In genomic region chr3:192364296-192364695, GRCh38 we compare ENCODE assay signal across 19 cellular contexts.
"Had no signal": no experiment of that assay in that cellular context is flagged by ENCODE, and none has a peak within 500 bp of the region (broad histone marks: within the 10 kb centered on the region; RNA-seq: fewer than 3 reads in every experiment).

No MANE protein-coding gene starts in this region.

- H3K9me3 ChIP-seq: esophagus muscularis mucosa, gastrocnemius medialis, heart right ventricle, psoas muscle, right lobe of liver, tibial artery, upper lobe of left lung, uterus had no signal

- H3K27me3 ChIP-seq: esophagus muscularis mucosa, heart right ventricle, right lobe of liver, tibial artery, upper lobe of left lung, uterus had no signal

- FAIRE-seq: islet of Langerhans had no signal

- H3K27ac ChIP-seq: epithelial cell of prostate, esophagus muscularis mucosa, gastrocnemius medialis, heart right ventricle, psoas muscle, right lobe of liver, tibial artery, upper lobe of left lung, uterus had no signal

- H3K4me1 ChIP-seq: gastrocnemius medialis, psoas muscle, right lobe of liver, tibial artery, upper lobe of left lung, uterus had no signal

- H3K36me3 ChIP-seq: esophagus muscularis mucosa, gastrocnemius medialis, right lobe of liver, tibial artery, upper lobe of left lung, uterus had no signal

- H3K4me3 ChIP-seq: esophagus muscularis mucosa, gastrocnemius medialis, heart right ventricle, psoas muscle, right lobe of liver, tibial artery, upper lobe of left lung, uterus had no signal

- DNase-seq: effector memory CD8-positive, alpha-beta T cell; gastrocnemius medialis; heart right ventricle; hypothalamus; kidney glomerular epithelial cell; mesendoderm; naive thymus-derived CD4-positive, alpha-beta T cell; nephron progenitor cell; psoas muscle; retina; right lobe of liver; stimulated activated CD4-positive, alpha-beta T cell treated with anti-CD3 and anti-CD28 coated beads, Interleukin-4, amount 100 ng/mL, for 24 hours; tibial artery; upper lobe of left lung; uterus had no signal

- ATAC-seq: effector memory CD8-positive, alpha-beta T cell; gastrocnemius medialis; heart right ventricle; naive thymus-derived CD4-positive, alpha-beta T cell; psoas muscle; right lobe of liver; stimulated activated memory B cell treated with anti-CD40 and anti-IgM and Interleukin-4, amounts not matched to agents 10 μg/mL and 1 μg/mL and 100 μg/mL, for 72 hours had no signal
